28 cellular contexts compared by ENCODE assay signal in genomic region chr10:25786181-25786580, GRCh38.
"Had no signal": no experiment of that assay in that cellular context is flagged by ENCODE, and none has a peak within 500 bp of the region (broad histone marks: within the 10 kb centered on the region; RNA-seq: fewer than 3 reads in every experiment).

No MANE protein-coding gene starts in this region.

- H3K9me3 ChIP-seq: colonic mucosa, esophagus muscularis mucosa, ovary, upper lobe of right lung had no signal

- H3K9me3 Mint-ChIP-seq: activated CD4-positive, alpha-beta T cell treated with anti-CD3 and anti-CD28 coated beads, Interleukin-2, amount 10 ng/mL, durations not matched to agents 7 days and 5 days; activated CD8-positive, alpha-beta T cell treated with anti-CD3 and anti-CD28 coated beads for 36 hours; activated naive CD4-positive, alpha-beta T cell treated with anti-CD3 and anti-CD28 coated beads, Interleukin-2, amount 10 ng/mL, durations not matched to agents 7 days and 5 days; central memory CD8-positive, alpha-beta T cell; immature natural killer cell had no signal

- H3K27ac Mint-ChIP-seq: activated CD4-positive, alpha-beta T cell treated with anti-CD3 and anti-CD28 coated beads, Interleukin-2, amount 10 ng/mL, durations not matched to agents 7 days and 5 days; activated CD8-positive, alpha-beta memory T cell treated with anti-CD3 and anti-CD28 coated beads, Interleukin-2, amount 10 ng/mL, durations not matched to agents 7 days and 5 days; activated CD8-positive, alpha-beta T cell treated with anti-CD3 and anti-CD28 coated beads for 36 hours; activated naive CD4-positive, alpha-beta T cell treated with anti-CD3 and anti-CD28 coated beads, Interleukin-2, amount 10 ng/mL, durations not matched to agents 7 days and 5 days; effector memory CD8-positive, alpha-beta T cell; immature natural killer cell; natural killer cell had no signal

- H3K27me3 ChIP-seq: colonic mucosa, esophagus muscularis mucosa, hepatocyte, ovary, upper lobe of right lung had no signal

- H3K4me3 Mint-ChIP-seq: activated CD4-positive, alpha-beta T cell treated with anti-CD3 and anti-CD28 coated beads, Interleukin-2, amount 10 ng/mL, durations not matched to agents 7 days and 5 days; activated CD8-positive, alpha-beta memory T cell treated with anti-CD3 and anti-CD28 coated beads, Interleukin-2, amount 10 ng/mL, durations not matched to agents 7 days and 5 days; activated CD8-positive, alpha-beta T cell treated with anti-CD3 and anti-CD28 coated beads for 36 hours; activated naive CD4-positive, alpha-beta T cell treated with anti-CD3 and anti-CD28 coated beads, Interleukin-2, amount 10 ng/mL, durations not matched to agents 7 days and 5 days; central memory CD8-positive, alpha-beta T cell; effector memory CD8-positive, alpha-beta T cell; immature natural killer cell; natural killer cell had no signal

- H3K27ac ChIP-seq: colonic mucosa, dorsolateral prefrontal cortex, esophagus muscularis mucosa, hepatocyte, ovary, upper lobe of right lung, VCaP had no signal

- H3K36me3 Mint-ChIP-seq: activated CD8-positive, alpha-beta memory T cell treated with anti-CD3 and anti-CD28 coated beads, Interleukin-2, amount 10 ng/mL, durations not matched to agents 7 days and 5 days; activated naive CD4-positive, alpha-beta T cell treated with anti-CD3 and anti-CD28 coated beads, Interleukin-2, amount 10 ng/mL, durations not matched to agents 7 days and 5 days; immature natural killer cell; natural killer cell had no signal

- H3K4me1 ChIP-seq: colonic mucosa, esophagus muscularis mucosa, upper lobe of right lung had no signal

- H3K36me3 ChIP-seq: colonic mucosa, esophagus muscularis mucosa, ovary, upper lobe of right lung had no signal

- H3K4me3 ChIP-seq: colonic mucosa, dorsolateral prefrontal cortex, esophagus muscularis mucosa, hepatocyte, ovary, upper lobe of right lung had no signal

- DNase-seq: activated CD4-positive, alpha-beta T cell treated with anti-CD3 and anti-CD28 coated beads, Interleukin-2, amount 10 ng/mL, durations not matched to agents 7 days and 5 days; activated CD4-positive, CD25-positive, alpha-beta regulatory T cell treated with anti-CD3 and anti-CD28 coated beads, Interleukin-2, amount 50 U/mL, for 72 hours; activated CD8-positive, alpha-beta memory T cell treated with anti-CD3 and anti-CD28 coated beads, Interleukin-2, amount 10 ng/mL, durations not matched to agents 7 days and 5 days; activated CD8-positive, alpha-beta T cell treated with anti-CD3 and anti-CD28 coated beads for 36 hours; activated effector memory CD4-positive, alpha-beta T cell treated with anti-CD3 and anti-CD28 coated beads, Interleukin-2, amount 50 U/mL, for 16 hours; activated naive CD4-positive, alpha-beta T cell treated with anti-CD3 and anti-CD28 coated beads, Interleukin-2, amount 10 ng/mL, durations not matched to agents 7 days and 5 days; activated T-cell treated with anti-CD3 and anti-CD28 coated beads for 4 hours; anterior cingulate cortex; colonic mucosa; dorsolateral prefrontal cortex; effector memory CD8-positive, alpha-beta T cell; glutamatergic neuron; immature natural killer cell; kidney glomerular epithelial cell; left ventricle myocardium superior; midbrain; natural killer cell; ovary; right cardiac atrium; stimulated activated CD4-positive, alpha-beta T cell treated with anti-CD3 and anti-CD28 coated beads, Interleukin-12 subunit alpha, Interleukin-12 subunit beta, amount 100 ng/mL, for 4 hours; stimulated activated CD4-positive, alpha-beta T cell treated with anti-CD3 and anti-CD28 coated beads, Interleukin-4, amount 100 ng/mL, for 4 hours; stimulated activated naive CD8-positive, alpha-beta T cell treated with anti-CD3 and anti-CD28 coated beads, Interleukin-15, Interleukin-2, amounts not matched to agents 100 U/mL and 50 U/mL, for 24 hours; upper lobe of right lung had no signal

- H3K4me1 Mint-ChIP-seq: activated CD4-positive, alpha-beta T cell treated with anti-CD3 and anti-CD28 coated beads, Interleukin-2, amount 10 ng/mL, durations not matched to agents 7 days and 5 days; activated CD8-positive, alpha-beta memory T cell treated with anti-CD3 and anti-CD28 coated beads, Interleukin-2, amount 10 ng/mL, durations not matched to agents 7 days and 5 days; activated naive CD4-positive, alpha-beta T cell treated with anti-CD3 and anti-CD28 coated beads, Interleukin-2, amount 10 ng/mL, durations not matched to agents 7 days and 5 days; central memory CD8-positive, alpha-beta T cell; immature natural killer cell; natural killer cell had no signal

- H2AFZ ChIP-seq: hepatocyte had no signal

- H3K79me2 ChIP-seq: hepatocyte had no signal

- ATAC-seq: activated CD8-positive, alpha-beta memory T cell treated with anti-CD3 and anti-CD28 coated beads, Interleukin-2, amount 10 ng/mL, durations not matched to agents 7 days and 5 days; activated CD8-positive, alpha-beta T cell treated with anti-CD3 and anti-CD28 coated beads for 36 hours; effector memory CD8-positive, alpha-beta T cell; left ventricle myocardium superior; natural killer cell; right cardiac atrium; stimulated activated naive CD8-positive, alpha-beta T cell treated with anti-CD3 and anti-CD28 coated beads, Interleukin-15, Interleukin-2, amounts not matched to agents 100 U/mL and 50 U/mL, for 24 hours; upper lobe of right lung had no signal

- FAIRE-seq: frontal cortex had no signal

- H3K27me3 Mint-ChIP-seq: activated CD8-positive, alpha-beta memory T cell treated with anti-CD3 and anti-CD28 coated beads, Interleukin-2, amount 10 ng/mL, durations not matched to agents 7 days and 5 days; activated CD8-positive, alpha-beta T cell treated with anti-CD3 and anti-CD28 coated beads for 36 hours; effector memory CD8-positive, alpha-beta T cell had no signal

- H3K4me2 ChIP-seq: hepatocyte had no signal
